In genomic region chr2:55157474-55157884, GRCh38 we compare ENCODE assay signal across 9 cellular contexts.
DNase-seq lines count a peak whose midpoint lies in the region; ATAC-seq, FAIRE-seq and TF ChIP-seq lines count a peak whose summit lies in the region.
"Had no signal": no experiment of that assay in that cellular context is flagged by ENCODE, and none has a peak within 500 bp of the region (broad histone marks: within the 10 kb centered on the region; RNA-seq: fewer than 3 reads in every experiment).

No MANE protein-coding gene starts in this region.

- no peak overlapping the region for H3K9ac ChIP-seq in muscle layer of colon (ENCODE audit: low read length)

- peak; percentile 61 for ATAC-seq in HG03045 (IDR thresholded peaks at IDR 0.05; ENCODE audit: unreplicated experiment)
- ATAC-seq: activated CD8-positive, alpha-beta memory T cell treated with anti-CD3 and anti-CD28 coated beads, Interleukin-2, amount 10 ng/mL, durations not matched to agents 7 days and 5 days had no signal

- H3K27me3 ChIP-seq in BJ (ENCODE audit: control insufficient read depth, insufficient read depth, low read length) (no peaks in the 10 kb centered on the region), muscle layer of colon (ENCODE audit: control insufficient read depth in 1 of 2, insufficient read depth in 2 of 2, low read length in 2 of 2) (no peaks in the 10 kb centered on the region), H7 (ENCODE audit: control insufficient read depth, insufficient read depth, low read length) (no peaks in the 10 kb centered on the region)

- peaks cover 64% of the 10 kb centered on the region for H3K4me1 ChIP-seq in muscle layer of colon (ENCODE audit: insufficient read depth, low read length)

- FAIRE-seq in RCC 7860 (lab: Jason Lieb, UNC): no peak

- no peaks in the 10 kb centered on the region for H3K9me3 ChIP-seq in muscle layer of colon (ENCODE audit: low read length)

- POLR2A ChIA-PET in BJ (lab: Charles Lee): no interaction called here

- H3K27ac ChIP-seq in cingulate gyrus (ENCODE audit: low read depth, low read length): peak overlapping the region; percentile 6
- peak overlapping the region; percentile 20 for H3K27ac ChIP-seq in muscle layer of colon (ENCODE audit: low read depth, low read length)

- H3K36me3 ChIP-seq in BJ (ENCODE audit: control insufficient read depth, insufficient read depth, low read length) (no peaks in the 10 kb centered on the region), muscle layer of colon (ENCODE audit: insufficient read depth, low read length) (no peaks in the 10 kb centered on the region), H7 (replicated peaks; ENCODE audit: control insufficient read depth, insufficient read depth, low read length) (no peaks in the 10 kb centered on the region)

- CTCF ChIA-PET in BJ (lab: Yijun Ruan, JAX): interaction anchor here (1.4 kb wide), 1 partner anchor 11 kb away, joined by 5 read pairs; no protein-coding TSS in a partner anchor

- no peak for TF ChIP-seq CTCF in BJ (IDR thresholded peaks at IDR 0.05; ENCODE audit: insufficient read depth, low read depth, low read length)

- DNase-seq in BJ (ENCODE audit: low read depth) (peak; percentile 49), RCC 7860 (ENCODE audit: low spot score) (no peak), HuH-7.5 (ENCODE audit: low spot score) (no peak), iPS-NIHi7 (ENCODE audit: extremely low spot score) (no peak), H7 (no peak)
- DNase-seq: activated CD8-positive, alpha-beta memory T cell treated with anti-CD3 and anti-CD28 coated beads, Interleukin-2, amount 10 ng/mL, durations not matched to agents 7 days and 5 days had no signal

- H3K4me3 ChIP-seq in BJ (ENCODE audit: low read depth, low read length): no peak overlapping the region
- no peak overlapping the region for H3K4me3 ChIP-seq in muscle layer of colon (ENCODE audit: low read depth in 1 of 2, low read length in 2 of 2)
- H3K4me3 ChIP-seq in H7 (ENCODE audit: insufficient read depth, low read depth, low read length): no peak overlapping the region
